In the genomic region with DNA sequence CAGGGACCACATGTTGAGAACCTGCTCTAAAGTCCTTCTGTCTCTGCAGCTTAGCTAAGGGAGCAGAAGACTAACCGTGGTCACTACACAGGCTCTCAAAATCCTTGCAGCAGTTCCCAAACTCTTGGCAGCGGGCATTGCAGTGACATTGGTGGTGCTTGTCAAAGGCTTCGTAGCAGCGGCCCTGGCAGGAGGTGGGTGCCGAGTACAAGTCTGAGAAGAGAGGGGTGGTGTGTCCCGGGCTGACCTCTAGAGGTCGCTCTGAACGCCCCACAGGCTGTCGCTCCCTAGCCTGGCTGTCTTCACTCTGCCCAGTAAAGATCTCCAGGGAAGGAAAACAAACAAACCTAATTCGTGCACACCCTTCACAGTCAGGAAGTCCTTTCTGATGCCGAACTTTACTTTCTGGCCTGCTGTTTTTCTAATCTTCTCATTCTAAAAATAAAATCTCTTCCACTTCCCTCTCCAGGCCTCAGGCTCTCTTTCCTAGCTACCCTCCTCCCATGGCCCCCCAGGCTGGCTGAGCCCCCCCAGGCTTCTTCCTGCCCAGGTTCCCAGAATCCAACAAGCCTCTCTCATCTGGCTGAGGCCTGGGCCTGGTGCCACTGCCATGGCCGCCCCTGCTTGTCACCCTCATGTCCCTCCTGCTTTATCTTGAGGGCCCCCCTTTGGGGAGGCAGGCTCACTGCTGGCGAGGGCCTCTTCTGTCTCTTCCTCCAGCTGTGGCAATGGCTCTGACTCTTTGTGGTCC, we compare ENCODE assay signal across 8 cellular contexts. TPM values are rescaled to one million over a fixed set of nuclear protein-coding genes. Genes with fewer than 3 reads are reported as not detected.
DNase-seq lines count a peak whose midpoint lies in the region; ATAC-seq and TF ChIP-seq lines count a peak whose summit lies in the region.

No MANE protein-coding gene starts in this region.

- peak overlapping the region; percentile 95 for H3K27ac ChIP-seq in left ventricle myocardium inferior (replicated peaks)

- DNase-seq in GM10248 (ENCODE audit: extremely low spot score): peak; percentile 74
- peak; percentile 58 for DNase-seq in M059J (ENCODE audit: low read depth)
- peak; percentile 68 for DNase-seq in astrocyte of the cerebellum (ENCODE audit: low read depth)
- DNase-seq in left ventricle myocardium inferior: peak; percentile 90
- DNase-seq in posterior vena cava (ENCODE audit: low spot score): peak; percentile 93

- H3K4me3 ChIP-seq in astrocyte of the cerebellum (ENCODE audit: low read depth, low read length) (no peak overlapping the region), left ventricle myocardium inferior (peak overlapping the region; percentile 24)

- no peaks in the 10 kb centered on the region for H3K36me3 ChIP-seq in left ventricle myocardium inferior

- peaks cover 48% of the 10 kb centered on the region for H3K4me1 ChIP-seq in left ventricle myocardium inferior

- ATAC-seq in SK-N-SH treated with all-trans-retinoic acid at 6 μM for 48 hours: peak; percentile 94
- no peak for ATAC-seq in GM21447 (IDR thresholded peaks at IDR 0.05; ENCODE audit: unreplicated experiment)
- ATAC-seq in HG02571 (IDR thresholded peaks at IDR 0.05; ENCODE audit: unreplicated experiment): no peak

- no peaks in the 10 kb centered on the region for H3K9me3 ChIP-seq in left ventricle myocardium inferior (replicated peaks)

- CTCF ChIA-PET in GM10248 (lab: Yijun Ruan, JAX): interaction anchor here (1.0 to 46.2 kb wide), 15 partner anchors 8 to 128 kb away, joined by 3 to 1524 read pairs (median 4); a partner anchor contains a TSS

- TF ChIP-seq CTCF in GM10248 (IDR thresholded peaks at IDR 0.05; ENCODE audit: control extremely low read depth, extremely low read depth, low read depth, missing control alignments) (peak; percentile 37), astrocyte of the cerebellum (IDR thresholded peaks at IDR 0.05; ENCODE audit: low read depth, low read length, missing control alignments) (peak; percentile 92), left ventricle myocardium inferior (IDR thresholded peaks at IDR 0.05; ENCODE audit: borderline replicate concordance) (peak; percentile 91)

- no peaks in the 10 kb centered on the region for H3K27me3 ChIP-seq in left ventricle myocardium inferior (ENCODE audit: low read depth)

- POLR2A ChIA-PET in GM10248 (lab: Yijun Ruan, JAX): interaction anchor here (1.8 kb wide), 1 partner anchor 23 kb away, joined by 4 read pairs; no protein-coding TSS in a partner anchor

- intact Hi-C loops in left ventricle myocardium inferior (cut with micrococcal nuclease) (loop anchor here (5.0 kb wide), 2 partner anchors 50 to 120 kb away; no protein-coding TSS in a partner anchor), posterior vena cava (cut with DNase I) (loop anchor here (5.0 to 10.0 kb wide), 3 partner anchors 60 to 120 kb away; no protein-coding TSS in a partner anchor)

- in situ Hi-C loops in astrocyte of the cerebellum (cut with HindIII; ENCODE audit: low sequenced_read_pairs): loop anchor here (10.0 kb wide), 1 partner anchor 57 kb away; a partner anchor contains a TSS

TF ChIP-seq in SK-N-SH treated with all-trans-retinoic acid at 6 μM for 48 hours, 23 proteins besides CTCF, POLR2A, EP300 and RAD21:
- TF ChIP-seq, protein P1, sequence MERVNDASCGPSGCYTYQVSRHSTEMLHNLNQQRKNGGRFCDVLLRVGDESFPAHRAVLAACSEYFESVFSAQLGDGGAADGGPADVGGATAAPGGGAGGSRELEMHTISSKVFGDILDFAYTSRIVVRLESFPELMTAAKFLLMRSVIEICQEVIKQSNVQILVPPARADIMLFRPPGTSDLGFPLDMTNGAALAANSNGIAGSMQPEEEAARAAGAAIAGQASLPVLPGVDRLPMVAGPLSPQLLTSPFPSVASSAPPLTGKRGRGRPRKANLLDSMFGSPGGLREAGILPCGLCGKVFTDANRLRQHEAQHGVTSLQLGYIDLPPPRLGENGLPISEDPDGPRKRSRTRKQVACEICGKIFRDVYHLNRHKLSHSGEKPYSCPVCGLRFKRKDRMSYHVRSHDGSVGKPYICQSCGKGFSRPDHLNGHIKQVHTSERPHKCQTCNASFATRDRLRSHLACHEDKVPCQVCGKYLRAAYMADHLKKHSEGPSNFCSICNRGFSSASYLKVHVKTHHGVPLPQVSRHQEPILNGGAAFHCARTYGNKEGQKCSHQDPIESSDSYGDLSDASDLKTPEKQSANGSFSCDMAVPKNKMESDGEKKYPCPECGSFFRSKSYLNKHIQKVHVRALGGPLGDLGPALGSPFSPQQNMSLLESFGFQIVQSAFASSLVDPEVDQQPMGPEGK (CRISPR knock-in tag; IDR thresholded peaks at IDR 0.05; ENCODE audit: borderline replicate concordance): 0 out of 2 replicates have a peak, but pooled peaks have one; percentile 27
- TF ChIP-seq ARNTL (CRISPR knock-in tag; IDR thresholded peaks at IDR 0.05; ENCODE audit: borderline replicate concordance, low read depth): no peak

RNA-seq across cellular contexts. Expression of a gene that starts 7.7 kb away (rescaled TPM):
- total RNA-seq in M059J (2014; rRNA removed; shearing (Covaris generic)): not detected in 2 replicates
- total RNA-seq in left ventricle myocardium inferior: 0.49 TPM
- 1 to 10 TPM in 1 of 2 donors, under 1 TPM in 1; 0.38 to 1.7 TPM for total RNA-seq in posterior vena cava

RNA-seq across cellular contexts. Expression of a gene that starts 11.8 kb away (rescaled TPM):
- total RNA-seq in M059J (2014; rRNA removed; shearing (Covaris generic)): 26.0 and 40.3 TPM in 2 replicates
- total RNA-seq in left ventricle myocardium inferior (24.2 TPM), posterior vena cava (10 to 100 TPM; 23.2 to 24.0 TPM)

RNA-seq across cellular contexts. Expression of a gene that starts 41.1 kb away (rescaled TPM):
- 1.2 and 2.6 TPM in 2 replicates for total RNA-seq in M059J (2014; rRNA removed; shearing (Covaris generic))
- 34.8 TPM for total RNA-seq in left ventricle myocardium inferior
- 10 to 100 TPM; 18.3 to 33.5 TPM for total RNA-seq in posterior vena cava

RNA-seq across cellular contexts. Expression of a gene that starts 55.4 kb away (rescaled TPM):
- 12.8 and 12.9 TPM in 2 replicates for total RNA-seq in M059J (2014; rRNA removed; shearing (Covaris generic))
- total RNA-seq in left ventricle myocardium inferior (25.3 TPM), posterior vena cava (10 to 100 TPM; 28.5 to 33.8 TPM)

Comparison
In these comparisons a context has a peak if more than half of its experiments do, and no peak if none do; other contexts are left out.
1. CTCF ChIP-seq: peak in every context shown above with its lines; median percentile 92 in astrocyte of the cerebellum; 91 in left ventricle myocardium inferior; 37 in GM10248.